Comparison of ENCODE assay signal across 8 cellular contexts in genomic region chr5:149345892-149346222, GRCh38.
DNase-seq lines count a peak whose midpoint lies in the region; ATAC-seq and TF ChIP-seq lines count a peak whose summit lies in the region.

No MANE protein-coding gene starts in this region.

- TF ChIP-seq CTCF in MM.1S (IDR thresholded peaks at IDR 0.05; ENCODE audit: low read length) (no peak), astrocyte of the cerebellum (IDR thresholded peaks at IDR 0.05; ENCODE audit: low read depth, low read length, missing control alignments) (no peak)

- H3K27ac ChIP-seq in MM.1S (ENCODE audit: low read length), result peak overlapping the region; percentile 73; the same call in 1 of the 2 replicates

- in situ Hi-C loops in astrocyte of the cerebellum (cut with HindIII; ENCODE audit: low sequenced_read_pairs), result no loop called here

- H3K36me3 Mint-ChIP-seq in stimulated activated memory B cell treated with anti-CD40 and anti-IgM and Interleukin-4, amounts not matched to agents 10 μg/mL and 1 μg/mL and 100 μg/mL, for 72 hours, result peaks cover 28% of the 10 kb centered on the region

- H3K4me2 ChIP-seq in MM.1S (ENCODE audit: low read depth, low read length), result peak overlapping the region; percentile 92

- peaks cover 21% of the 10 kb centered on the region for H3K4me1 Mint-ChIP-seq in stimulated activated memory B cell treated with anti-CD40 and anti-IgM and Interleukin-4, amounts not matched to agents 10 μg/mL and 1 μg/mL and 100 μg/mL, for 72 hours

- peak overlapping the region; percentile 86 for H3K27ac Mint-ChIP-seq in stimulated activated memory B cell treated with anti-CD40 and anti-IgM and Interleukin-4, amounts not matched to agents 10 μg/mL and 1 μg/mL and 100 μg/mL, for 72 hours

- H3K9me3 Mint-ChIP-seq in stimulated activated memory B cell treated with anti-CD40 and anti-IgM and Interleukin-4, amounts not matched to agents 10 μg/mL and 1 μg/mL and 100 μg/mL, for 72 hours, result no peaks in the 10 kb centered on the region

- peak overlapping the region; percentile 91 for H3K4me3 Mint-ChIP-seq in stimulated activated memory B cell treated with anti-CD40 and anti-IgM and Interleukin-4, amounts not matched to agents 10 μg/mL and 1 μg/mL and 100 μg/mL, for 72 hours

- H3K79me2 ChIP-seq in MM.1S (ENCODE audit: low read length), result peaks cover 54% of the 10 kb centered on the region

- peaks cover 25% of the 10 kb centered on the region for H3F3A ChIP-seq in MM.1S (ENCODE audit: insufficient read depth, low read length)

- H3K9me3 ChIP-seq in MM.1S (replicated peaks; ENCODE audit: insufficient read depth, low read length), result no peaks in the 10 kb centered on the region

- H3K9me2 ChIP-seq in MM.1S (replicated peaks; ENCODE audit: insufficient read depth, low read length), result no peaks in the 10 kb centered on the region

- no peaks in the 10 kb centered on the region for H4K20me1 ChIP-seq in MM.1S (ENCODE audit: insufficient read depth, low read length)

- no peaks in the 10 kb centered on the region for H3K27me3 ChIP-seq in MM.1S (replicated peaks; ENCODE audit: insufficient read depth, low read length)

- no peak overlapping the region for H2AFZ ChIP-seq in MM.1S (ENCODE audit: low read length)

- peak; percentile 32 for DNase-seq in AG08396 (ENCODE audit: low spot score)
- peak; percentile 27 for DNase-seq in MM.1S
- no peak for DNase-seq in astrocyte of the cerebellum (ENCODE audit: low read depth)
- DNase-seq in iPS-NIHi7 (ENCODE audit: extremely low spot score), result peak; percentile 13
- no peak for DNase-seq in NK-92 treated with Interleukin-12 subunit alpha and Interleukin-12 subunit beta, amount 100 ng/mL, for 24 hours (lab: John Stamatoyannopoulos, UW)

- H3K4me3 ChIP-seq in MM.1S (ENCODE audit: low read length), result peak overlapping the region; percentile 85
- peak overlapping the region; percentile 97 for H3K4me3 ChIP-seq in astrocyte of the cerebellum (ENCODE audit: low read depth, low read length)

- peak; percentile 4 for ATAC-seq in GM19023 (IDR thresholded peaks at IDR 0.05; ENCODE audit: unreplicated experiment)
- ATAC-seq in stimulated activated memory B cell treated with anti-CD40 and anti-IgM and Interleukin-4, amounts not matched to agents 10 μg/mL and 1 μg/mL and 100 μg/mL, for 72 hours, result peak; percentile 9
- no peak for ATAC-seq in HG03139 (IDR thresholded peaks at IDR 0.05; ENCODE audit: unreplicated experiment)

- H3K9ac ChIP-seq in MM.1S (ENCODE audit: low read length), result peak overlapping the region; percentile 79

- peaks cover 15% of the 10 kb centered on the region; the same call in 1 of the 2 replicates for H3K36me3 ChIP-seq in MM.1S (replicated peaks; ENCODE audit: insufficient read depth, low read length)

- peaks cover 34% of the 10 kb centered on the region for H3K4me1 ChIP-seq in MM.1S (ENCODE audit: low read length)

- H3K27me3 Mint-ChIP-seq in stimulated activated memory B cell treated with anti-CD40 and anti-IgM and Interleukin-4, amounts not matched to agents 10 μg/mL and 1 μg/mL and 100 μg/mL, for 72 hours, result no peaks in the 10 kb centered on the region

Comparison
In these comparisons a context has a peak if more than half of its experiments do, and no peak if none do; other contexts are left out.
1. DNase-seq: peak in AG08396 (single experiment), MM.1S (single experiment) and iPS-NIHi7 (single experiment); none in astrocyte of the cerebellum (single experiment) and NK-92 treated with Interleukin-12 subunit alpha and Interleukin-12 subunit beta, amount 100 ng/mL, for 24 hours (single experiment).